ENCODE assay signal across 11 cellular contexts in the genomic region with DNA sequence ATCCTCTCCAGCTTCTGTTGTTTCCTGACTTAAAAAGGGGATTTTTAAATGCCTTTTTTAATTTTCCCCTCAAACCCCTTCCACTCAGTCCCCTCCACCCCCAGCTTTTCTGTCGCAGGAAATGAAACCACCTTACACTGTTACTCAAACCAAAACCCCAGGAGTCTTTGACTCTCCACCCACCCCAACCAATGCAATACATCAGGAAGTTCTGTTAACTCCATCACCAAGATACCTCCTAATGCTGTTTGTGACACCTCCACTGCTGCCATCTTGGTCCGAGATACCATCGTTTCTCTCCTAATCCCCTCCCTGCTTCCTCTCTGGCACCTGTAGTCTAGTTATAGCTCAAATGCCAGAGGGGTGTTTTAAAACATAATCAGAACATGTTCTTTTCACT. TPM values are rescaled to one million over a fixed set of nuclear protein-coding genes. Genes with fewer than 3 reads are reported as not detected.
A peak's percentile ranks its signal among the peaks of the same experiment; 100 is the strongest.
DNase-seq lines count a peak whose midpoint lies in the region; ATAC-seq and TF ChIP-seq lines count a peak whose summit lies in the region.
"Had no signal": no experiment of that assay in that cellular context is flagged by ENCODE, and none has a peak within 500 bp of the region (broad histone marks: within the 10 kb centered on the region; RNA-seq: fewer than 3 reads in every experiment).

No MANE protein-coding gene starts in this region.

- H3K4me3 ChIP-seq in heart right ventricle: no peak overlapping the region

- intact Hi-C loops in heart right ventricle (cut with DNase I): no loop called here

- WGBS in heart right ventricle, 2 donors: 65 to 68% methylated on average over 3 of the region's 3 CpGs

- H3K4me1 ChIP-seq in heart right ventricle: peaks cover 0 to 35% (median 0%) of the 10 kb centered on the region in 9 donors

- no peaks in the 10 kb centered on the region for H3K36me3 ChIP-seq in heart right ventricle

- TF ChIP-seq CTCF in heart right ventricle (IDR thresholded peaks at IDR 0.05): no peak

- H3K9me3 ChIP-seq in heart right ventricle: no peaks in the 10 kb centered on the region

- no peaks in the 10 kb centered on the region for H3K27me3 ChIP-seq in heart right ventricle

- peak; percentile 23 to 34 for DNase-seq in stimulated activated CD4-positive, alpha-beta T cell treated with anti-CD3 and anti-CD28 coated beads, Interleukin-15, amount 100 ng/mL, for 48 hours (ENCODE audit: low read depth in 2 of 2)
- DNase-seq in NCI-H2081 treated with DMSO at 0.1 percent for 48 hours (lab: John Stamatoyannopoulos, UW) (no peak), 8988T (no peak), heart right ventricle (no peak)
- no peak for DNase-seq in activated CD8-positive, alpha-beta memory T cell treated with anti-CD3 and anti-CD28 coated beads, Interleukin-2, amount 50 U/mL, for 48 hours
- DNase-seq: kidney, NCI-H1105, T-cell had no signal

- ATAC-seq in GM18519 (IDR thresholded peaks at IDR 0.05; ENCODE audit: low FRiP score, unreplicated experiment) (peak; percentile 86), GM21528 (IDR thresholded peaks at IDR 0.05; ENCODE audit: low FRiP score, unreplicated experiment) (peak; percentile 85), HG03558 (IDR thresholded peaks at IDR 0.05; ENCODE audit: extremely low read depth, unreplicated experiment) (peak; percentile 93), heart right ventricle (no peak)

- peak overlapping the region in 1 of 10 donors; percentile 26 for H3K27ac ChIP-seq in heart right ventricle

RNA-seq across cellular contexts. Expression of a gene that starts 25.4 kb away (rescaled TPM):
- total RNA-seq in heart right ventricle: 10 to 100 TPM in 2 of 10 donors, 1 to 10 TPM in 8; 2.1 to 17.8 (median 4.7) TPM
- polyA plus RNA-seq in heart right ventricle: 1 to 10 TPM; 7.4 to 9.1 TPM

Comparison
In these comparisons a context has a peak if more than half of its experiments do, and no peak if none do; other contexts are left out.
1. ATAC-seq: peak in GM18519 (single experiment), GM21528 (single experiment) and HG03558 (single experiment); none in heart right ventricle (0 of 8).
2. DNase-seq: peak in stimulated activated CD4-positive, alpha-beta T cell treated with anti-CD3 and anti-CD28 coated beads, Interleukin-15, amount 100 ng/mL, for 48 hours (2 of 2); none in NCI-H2081 treated with DMSO at 0.1 percent for 48 hours (single experiment), 8988T (single experiment), activated CD8-positive, alpha-beta memory T cell treated with anti-CD3 and anti-CD28 coated beads, Interleukin-2, amount 50 U/mL, for 48 hours (single experiment) and heart right ventricle (0 of 2).